ENCODE assay signal across 8 cellular contexts in genomic region chrX:318068-318738, GRCh38. TPM values are rescaled to one million over a fixed set of nuclear protein-coding genes. Genes with fewer than 3 reads are reported as not detected.
DNase-seq lines count a peak whose midpoint lies in the region; ATAC-seq and TF ChIP-seq lines count a peak whose summit lies in the region.

No MANE protein-coding gene starts in this region.

- DNase-seq in CD8-positive, alpha-beta T cell = peak; percentile 91 to 100 (median 96)
- peak; percentile 97 for DNase-seq in Jurkat, Clone E6-1 (ENCODE audit: low read depth, low spot score)
- peak; percentile 96 for DNase-seq in activated T-cell treated with anti-CD3 and anti-CD28 coated beads, Interleukin-2, amount 50 U/mL, for 24 hours
- DNase-seq in fibroblast of the conjunctiva (ENCODE audit: low read depth) = peak; percentile 98
- DNase-seq in testis = peak; percentile 99
- no peak for DNase-seq in NCI-H2171 treated with DMSO at 0.1 percent for 48 hours (lab: John Stamatoyannopoulos, UW)

- H3K27me3 ChIP-seq in CD8-positive, alpha-beta T cell (ENCODE audit: insufficient read depth, low read length) = no peaks in the 10 kb centered on the region
- H3K27me3 ChIP-seq in neutrophil = peaks cover 25% of the 10 kb centered on the region
- no peaks in the 10 kb centered on the region for H3K27me3 ChIP-seq in testis

- no peak for TF ChIP-seq CTCF in CD8-positive, alpha-beta T cell (IDR thresholded peaks at IDR 0.05)
- no peak for TF ChIP-seq CTCF in neutrophil (IDR thresholded peaks at IDR 0.05)
- TF ChIP-seq CTCF in testis (IDR thresholded peaks at IDR 0.05) = no peak

- peak overlapping the region; percentile 69 for H3K4me3 ChIP-seq in CD8-positive, alpha-beta T cell (ENCODE audit: low read depth, low read length)
- peak overlapping the region; percentile 68 for H3K4me3 ChIP-seq in Jurkat, Clone E6-1 (ENCODE audit: low read length)
- peak overlapping the region; percentile 91 to 99 for H3K4me3 ChIP-seq in neutrophil (ENCODE audit: low read depth in 1 of 2, low read length in 1 of 2)
- peak overlapping the region; percentile 79 to 93 for H3K4me3 ChIP-seq in testis

- H3K36me3 Mint-ChIP-seq in CD8-positive, alpha-beta T cell = peaks cover 13% of the 10 kb centered on the region
- H3K36me3 Mint-ChIP-seq in activated T-cell treated with anti-CD3 and anti-CD28 coated beads, Interleukin-2, amount 50 U/mL, for 24 hours (ENCODE audit: low read depth) = peaks cover 14% of the 10 kb centered on the region

- H3K36me3 ChIP-seq in CD8-positive, alpha-beta T cell (ENCODE audit: insufficient read depth, low read length) = peaks cover 15% of the 10 kb centered on the region
- H3K36me3 ChIP-seq in neutrophil (peaks cover 18% of the 10 kb centered on the region), testis (ENCODE audit: low read depth, missing control alignments) (no peaks in the 10 kb centered on the region)

- POLR2A ChIA-PET in CD8-positive, alpha-beta T cell (lab: Charles Lee) = no interaction called here

- 0 to 1% methylated on average over 21 to 41 of the region's 61 CpGs for WGBS in testis, 2 donors

- no peak for TF ChIP-seq POLR2A in testis (IDR thresholded peaks at IDR 0.05)

- peak; percentile 64 for ATAC-seq in CD8-positive, alpha-beta T cell
- peak; percentile 64 for ATAC-seq in GM21529 (IDR thresholded peaks at IDR 0.05; ENCODE audit: unreplicated experiment)

- H3K4me3 Mint-ChIP-seq in CD8-positive, alpha-beta T cell = peak overlapping the region; percentile 92
- H3K4me3 Mint-ChIP-seq in activated T-cell treated with anti-CD3 and anti-CD28 coated beads, Interleukin-2, amount 50 U/mL, for 24 hours = peak overlapping the region; percentile 93

- no peaks in the 10 kb centered on the region for H3K27me3 Mint-ChIP-seq in CD8-positive, alpha-beta T cell (ENCODE audit: low read depth)
- no peaks in the 10 kb centered on the region for H3K27me3 Mint-ChIP-seq in activated T-cell treated with anti-CD3 and anti-CD28 coated beads, Interleukin-2, amount 50 U/mL, for 24 hours

- no peaks in the 10 kb centered on the region for H3K9me3 ChIP-seq in CD8-positive, alpha-beta T cell (ENCODE audit: low read length)
- H3K9me3 ChIP-seq in neutrophil (no peaks in the 10 kb centered on the region), testis (no peaks in the 10 kb centered on the region)

- no peaks in the 10 kb centered on the region for H3K9me3 Mint-ChIP-seq in CD8-positive, alpha-beta T cell
- no peaks in the 10 kb centered on the region for H3K9me3 Mint-ChIP-seq in activated T-cell treated with anti-CD3 and anti-CD28 coated beads, Interleukin-2, amount 50 U/mL, for 24 hours

- intact Hi-C loops in CD8-positive, alpha-beta T cell (cut with DNase I, micrococcal nuclease) = loop anchor here (1.0 to 2.0 kb wide), 2 partner anchors 35 to 67 kb away; no protein-coding TSS in a partner anchor
- intact Hi-C loops in testis (cut with DNase I; ENCODE audit: low total_unique reads) = no loop called here

- H3K4me1 Mint-ChIP-seq in CD8-positive, alpha-beta T cell (ENCODE audit: low read depth) = peaks cover 20% of the 10 kb centered on the region
- peaks cover 21% of the 10 kb centered on the region for H3K4me1 Mint-ChIP-seq in activated T-cell treated with anti-CD3 and anti-CD28 coated beads, Interleukin-2, amount 50 U/mL, for 24 hours (ENCODE audit: low read depth)

- peak overlapping the region; percentile 99 for H3K27ac Mint-ChIP-seq in CD8-positive, alpha-beta T cell
- H3K27ac Mint-ChIP-seq in activated T-cell treated with anti-CD3 and anti-CD28 coated beads, Interleukin-2, amount 50 U/mL, for 24 hours = peak overlapping the region; percentile 100

- CTCF ChIA-PET in CD8-positive, alpha-beta T cell (lab: Charles Lee) = no interaction called here

- peak overlapping the region; percentile 95 for H3K27ac ChIP-seq in CD8-positive, alpha-beta T cell (ENCODE audit: low read depth, low read length)
- H3K27ac ChIP-seq in neutrophil (peak overlapping the region; percentile 97), testis (peak overlapping the region; percentile 88 to 97)

- peaks cover 35% of the 10 kb centered on the region for H3K4me1 ChIP-seq in CD8-positive, alpha-beta T cell (ENCODE audit: insufficient read depth, low read length)
- H3K4me1 ChIP-seq in neutrophil (ENCODE audit: control insufficient read depth in 1 of 2, insufficient read depth in 1 of 2, low read depth in 1 of 2, low read length in 1 of 2) (peaks cover 16 to 27% of the 10 kb centered on the region in 2 experiments), testis (peaks cover 17% of the 10 kb centered on the region)

RNA-seq across cellular contexts. Expression of gene GTPBP6, which starts 0.4 kb away (rescaled TPM):
- 10 to 100 TPM; 62.2 to 62.5 TPM for total RNA-seq in CD8-positive, alpha-beta T cell
- 38.8 TPM for polyA plus RNA-seq in Jurkat, Clone E6-1 (2012; ENCODE audit: insufficient read depth, insufficient read length)
- total RNA-seq in testis = 10 to 100 TPM; 43.8 to 74.3 TPM
- polyA plus RNA-seq in testis (ENCODE audit: insufficient read depth, low read depth, low replicate concordance) = 38.0 TPM

RNA-seq across cellular contexts. Expression of gene PLCXD1, which starts 37.0 kb away (rescaled TPM):
- total RNA-seq in CD8-positive, alpha-beta T cell = 10 to 100 TPM; 18.3 to 19.3 TPM
- polyA plus RNA-seq in Jurkat, Clone E6-1 (2012; ENCODE audit: insufficient read depth, insufficient read length) = 29.2 TPM
- 10 to 100 TPM; 15.7 to 24.0 TPM for total RNA-seq in testis
- 14.6 TPM for polyA plus RNA-seq in testis (ENCODE audit: insufficient read depth, low read depth, low replicate concordance)
